Comparison of ENCODE assay signal across 19 cellular contexts in genomic region chr1:98113811-98114210, GRCh38.
DNase-seq lines count a peak whose midpoint lies in the region; ATAC-seq and TF ChIP-seq lines count a peak whose summit lies in the region.
"Had no signal": no experiment of that assay in that cellular context is flagged by ENCODE, and none has a peak within 500 bp of the region (broad histone marks: within the 10 kb centered on the region; RNA-seq: fewer than 3 reads in every experiment).

No MANE protein-coding gene starts in this region.

- BruUV-seq in mammary epithelial cell (replicated peaks; lab: Mats Ljungman, UMichigan) = no TSS peak
- no TSS peak for BruUV-seq in PC-3 (replicated peaks; lab: Mats Ljungman, UMichigan)

- 100% methylated on average over 1 of the region's 1 CpG for WGBS in mammary epithelial cell (ENCODE audit: low coverage, missing lambda C conversion rate)

- H3K79me2 ChIP-seq in mammary epithelial cell (ENCODE audit: insufficient read depth, low read length) = no peaks in the 10 kb centered on the region
- no peaks in the 10 kb centered on the region for H3K79me2 ChIP-seq in PC-3 (ENCODE audit: low read length)

- H3K27ac ChIP-seq in mammary epithelial cell (ENCODE audit: insufficient read depth, low read depth, low read length) (no peak overlapping the region), breast epithelium (no peak overlapping the region), PC-3 (ENCODE audit: low read length) (peak overlapping the region; percentile 96), foreskin keratinocyte (no peak overlapping the region)
- H3K27ac ChIP-seq: 22Rv1; A549; BLaER1 treated with 17β-estradiol and CSF1 and Interleukin-3, amounts not matched to agents 10 nM and 100 nM; C4-2B had no signal

- no peak for TF ChIP-seq CTCF in mammary epithelial cell (conservative IDR thresholded peaks at IDR 0.05 in 1 of 2, IDR thresholded peaks at IDR 0.05 in 1 of 2; ENCODE audit: extremely low read depth in 1 of 2, insufficient read depth in 1 of 2, low read depth in 1 of 2, low read length in 2 of 2)
- TF ChIP-seq CTCF in breast epithelium (IDR thresholded peaks at IDR 0.05) = no peak
- no peak for TF ChIP-seq CTCF in PC-3 (conservative IDR thresholded peaks at IDR 0.05; ENCODE audit: low read depth, low read length)
- no peak for TF ChIP-seq CTCF in foreskin keratinocyte (conservative IDR thresholded peaks at IDR 0.05)

- H3K4me2 ChIP-seq in mammary epithelial cell (ENCODE audit: insufficient read depth, low read depth, low read length) (no peak overlapping the region), PC-3 (ENCODE audit: low read length) (peak overlapping the region; percentile 77)
- H3K4me2 ChIP-seq: A549; BLaER1 treated with 17β-estradiol and CSF1 and Interleukin-3, amounts not matched to agents 10 nM and 100 nM had no signal

- CTCF ChIA-PET in mammary epithelial cell (lab: Charles Lee; ENCODE audit: low non-redundant PET) (no interaction called here), PC-3 (lab: Charles Lee) (interaction anchor here (0.7 kb wide), 1 partner anchor 355 kb away, joined by 3 read pairs; no protein-coding TSS in a partner anchor)

- H3K9me2 ChIP-seq in PC-3 (replicated peaks; ENCODE audit: low read length) = no peaks in the 10 kb centered on the region

- H3K9ac ChIP-seq in mammary epithelial cell (ENCODE audit: insufficient read depth, low read length) (no peak overlapping the region), PC-3 (ENCODE audit: low read length) (peak overlapping the region; percentile 68)
- H3K9ac ChIP-seq: BLaER1 treated with 17β-estradiol and CSF1 and Interleukin-3, amounts not matched to agents 10 nM and 100 nM had no signal

- H4K20me1 ChIP-seq in mammary epithelial cell (ENCODE audit: insufficient read depth, low read length) (no peaks in the 10 kb centered on the region), PC-3 (ENCODE audit: low read length) (no peaks in the 10 kb centered on the region)
- H4K20me1 ChIP-seq: BLaER1 treated with 17β-estradiol and CSF1 and Interleukin-3, amounts not matched to agents 10 nM and 100 nM had no signal

- dilution Hi-C loops in mammary epithelial cell (cut with HindIII; ENCODE audit: low sequenced_read_pairs) = no loop called here

- intact Hi-C loops in mammary epithelial cell (cut with micrococcal nuclease) = no loop called here
- intact Hi-C loops in breast epithelium (cut with DNase I; ENCODE audit: low total_unique reads) = loop anchor here (5.0 kb wide), 1 partner anchor 502 kb away; no protein-coding TSS in a partner anchor
- intact Hi-C loops in PC-3 (cut with micrococcal nuclease) = loop anchor here (2.0 to 5.0 kb wide), 2 partner anchors 62 to 217 kb away; no protein-coding TSS in a partner anchor

- DNase-seq in mammary epithelial cell = peak; percentile 2
- DNase-seq in breast epithelium (ENCODE audit: low spot score in 2 of 2) = no peak
- DNase-seq in PC-3 = peak; percentile 76
- DNase-seq in foreskin keratinocyte = no peak
- no peak for DNase-seq in OCI-M2 (lab: John Stamatoyannopoulos, UW; ENCODE audit: unreplicated experiment)
- no peak for DNase-seq in iPS-NIHi11 (ENCODE audit: low spot score)
- DNase-seq: AML-193; Caco-2; Calu3; CD4-positive, alpha-beta T cell; CD8-positive, alpha-beta T cell; DMS79 treated with DMSO at 0.1 percent for 48 hours; GDM1 had no signal

- H2AFZ ChIP-seq in mammary epithelial cell (ENCODE audit: low read depth, low read length) (no peak overlapping the region), PC-3 (ENCODE audit: low read length) (peak overlapping the region; percentile 31; the same call in 1 of the 2 replicates)

- POLR2A ChIA-PET in PC-3 (lab: Charles Lee; ENCODE audit: unreplicated experiment) = interaction anchor here (0.7 kb wide), 2 partner anchors 42 to 214 kb away, joined by 4 to 6 read pairs; no protein-coding TSS in a partner anchor

- H3F3A ChIP-seq in PC-3 (ENCODE audit: low read length, unreplicated experiment) = peaks cover 7% of the 10 kb centered on the region

- H3K4me1 ChIP-seq in mammary epithelial cell (ENCODE audit: insufficient read depth, low read length) = no peaks in the 10 kb centered on the region
- H3K4me1 ChIP-seq in breast epithelium = no peaks in the 10 kb centered on the region
- peaks cover 42% of the 10 kb centered on the region for H3K4me1 ChIP-seq in PC-3 (ENCODE audit: insufficient read depth, low read length)
- peaks cover 12% of the 10 kb centered on the region for H3K4me1 ChIP-seq in foreskin keratinocyte
- H3K4me1 ChIP-seq: Caco-2 had no signal

- no peak for TF ChIP-seq POLR2A in breast epithelium (IDR thresholded peaks at IDR 0.05)

- no peaks in the 10 kb centered on the region for H3K27me3 ChIP-seq in mammary epithelial cell (ENCODE audit: insufficient read depth, low read length)
- no peaks in the 10 kb centered on the region for H3K27me3 ChIP-seq in breast epithelium
- H3K27me3 ChIP-seq in PC-3 (ENCODE audit: low read length) = no peaks in the 10 kb centered on the region
- no peaks in the 10 kb centered on the region for H3K27me3 ChIP-seq in foreskin keratinocyte
- H3K27me3 ChIP-seq: BLaER1 treated with 17β-estradiol and CSF1 and Interleukin-3, amounts not matched to agents 10 nM and 100 nM had no signal

- H3K9me3 ChIP-seq in mammary epithelial cell (replicated peaks; ENCODE audit: insufficient read depth, low read length) (no peaks in the 10 kb centered on the region), breast epithelium (no peaks in the 10 kb centered on the region), PC-3 (ENCODE audit: low read length) (no peaks in the 10 kb centered on the region)
- H3K9me3 ChIP-seq: A549; BLaER1 treated with 17β-estradiol and CSF1 and Interleukin-3, amounts not matched to agents 10 nM and 100 nM; Caco-2 had no signal

- ATAC-seq in PC-3 (peak; percentile 79), foreskin keratinocyte (peak; percentile 57), GM21381 (IDR thresholded peaks at IDR 0.05; ENCODE audit: unreplicated experiment) (no peak)
- ATAC-seq: A549; CD8-positive, alpha-beta T cell; GM12878 had no signal

- no peaks in the 10 kb centered on the region for H3K36me3 ChIP-seq in mammary epithelial cell (ENCODE audit: insufficient read depth, low read length)
- H3K36me3 ChIP-seq in breast epithelium = no peaks in the 10 kb centered on the region
- H3K36me3 ChIP-seq in PC-3 (ENCODE audit: low read depth, low read length) = no peaks in the 10 kb centered on the region
- H3K36me3 ChIP-seq: BLaER1 treated with 17β-estradiol and CSF1 and Interleukin-3, amounts not matched to agents 10 nM and 100 nM had no signal

- H3K4me3 ChIP-seq in mammary epithelial cell (replicated peaks in 1 of 3; ENCODE audit: insufficient read depth in 1 of 3, low read depth in 2 of 3, low read length in 3 of 3) = no peak overlapping the region
- H3K4me3 ChIP-seq in breast epithelium = no peak overlapping the region
- no peak overlapping the region for H3K4me3 ChIP-seq in PC-3 (ENCODE audit: low read length)
- H3K4me3 ChIP-seq: A549; BLaER1 treated with 17β-estradiol and CSF1 and Interleukin-3, amounts not matched to agents 10 nM and 100 nM; GM12878 had no signal

- in situ Hi-C loops in mammary epithelial cell (cut with MboI; ENCODE audit: low sequenced_read_pairs in 2 of 2) = no loop called here

Comparison
In these comparisons a context has a peak if more than half of its experiments do, and no peak if none do; other contexts are left out.
1. DNase-seq: peak in mammary epithelial cell (single experiment) and PC-3 (single experiment); none in breast epithelium (0 of 2), foreskin keratinocyte (0 of 2), OCI-M2 (single experiment) and iPS-NIHi11 (single experiment).